In genomic region chr11:109390752-109391151, GRCh38 we compare ENCODE assay signal across 34 cellular contexts. TPM values are rescaled to one million over a fixed set of nuclear protein-coding genes. Genes with fewer than 3 reads are reported as not detected.
"Had no signal": no experiment of that assay in that cellular context is flagged by ENCODE, and none has a peak within 500 bp of the region (broad histone marks: within the 10 kb centered on the region; RNA-seq: fewer than 3 reads in every experiment).

No MANE protein-coding gene starts in this region.

- H3K9me3 Mint-ChIP-seq: activated CD4-positive, alpha-beta T cell treated with anti-CD3 and anti-CD28 coated beads, Interleukin-2, amount 10 ng/mL, durations not matched to agents 24 days and 14 days; activated naive CD4-positive, alpha-beta T cell treated with anti-CD3 and anti-CD28 coated beads, Interleukin-2, amount 50 U/mL, for 24 hours; stimulated activated naive CD8-positive, alpha-beta T cell treated with anti-CD3 and anti-CD28 coated beads, Interleukin-15, Interleukin-2, amounts not matched to agents 100 ng/mL and 50 ng/mL, for 24 hours; T-helper 1 cell treated with Interleukin-12 subunit alpha and Interleukin-12 subunit beta and Interleukin-4 antibody, amounts not matched to agents 30 μg/mL and 1 μg/mL, for 36 hours had no signal

- H3K27ac Mint-ChIP-seq: activated CD4-positive, alpha-beta memory T cell treated with anti-CD3 and anti-CD28 coated beads, Interleukin-2, amount 10 ng/mL, durations not matched to agents 7 days and 5 days; activated CD4-positive, alpha-beta T cell treated with anti-CD3 and anti-CD28 coated beads, Interleukin-2, amount 10 ng/mL, durations not matched to agents 24 days and 14 days; activated naive CD4-positive, alpha-beta T cell treated with anti-CD3 and anti-CD28 coated beads, Interleukin-2, amount 50 U/mL, for 24 hours; activated naive CD8-positive, alpha-beta T cell treated with anti-CD3 and anti-CD28 coated beads, Interleukin-2, amount 50 U/mL, for 24 hours; activated T-helper 17 cell treated with anti-CD3 and anti-CD28 coated beads, Interleukin-2, amount 50 U/mL, for 72 hours; naive thymus-derived CD8-positive, alpha-beta T cell; stimulated activated naive CD8-positive, alpha-beta T cell treated with anti-CD3 and anti-CD28 coated beads, Interleukin-15, Interleukin-2, amounts not matched to agents 100 ng/mL and 50 ng/mL, for 24 hours; T-helper 1 cell treated with Interleukin-12 subunit alpha and Interleukin-12 subunit beta and Interleukin-4 antibody, amounts not matched to agents 30 μg/mL and 1 μg/mL, for 36 hours had no signal

- DNase-seq: activated CD4-positive, alpha-beta memory T cell treated with anti-CD3 and anti-CD28 coated beads, Interleukin-2, amount 10 ng/mL, durations not matched to agents 7 days and 5 days; activated CD4-positive, alpha-beta T cell treated with anti-CD3 and anti-CD28 coated beads, Interleukin-2, amount 10 ng/mL, durations not matched to agents 24 days and 14 days; activated gamma-delta T cell treated with Interleukin-2 at 50 U/mL for 16 hours; activated naive CD8-positive, alpha-beta T cell treated with anti-CD3 and anti-CD28 coated beads, Interleukin-2, amount 50 U/mL, for 24 hours; activated T-cell treated with anti-CD3 and anti-CD28 coated beads, Interleukin-2, amount 50 U/mL, for 4 hours; amygdala; central memory CD4-positive, alpha-beta T cell; foreskin melanocyte; glutamatergic neuron; midbrain; naive thymus-derived CD8-positive, alpha-beta T cell; nucleus accumbens; pancreas; retina; stimulated activated CD4-positive, alpha-beta T cell treated with anti-CD3 and anti-CD28 coated beads, Interleukin-12 subunit alpha, Interleukin-12 subunit beta, amount 100 ng/mL, for 4 hours; stimulated activated CD4-positive, alpha-beta T cell treated with anti-CD3 and anti-CD28 coated beads, Interleukin-4, amount 100 ng/mL, for 1 hour; T-helper 9 cell; trophoblast cell; uterus had no signal

- H3K36me3 ChIP-seq: pancreas, prostate gland, thoracic aorta, uterus had no signal

- H3K36me3 Mint-ChIP-seq: activated naive CD4-positive, alpha-beta T cell treated with anti-CD3 and anti-CD28 coated beads, Interleukin-2, amount 50 U/mL, for 24 hours; naive thymus-derived CD8-positive, alpha-beta T cell had no signal

- H3K9me3 ChIP-seq: pancreas, prostate gland, thoracic aorta, uterus had no signal

- H3K27me3 Mint-ChIP-seq: activated CD4-positive, alpha-beta memory T cell treated with anti-CD3 and anti-CD28 coated beads, Interleukin-2, amount 10 ng/mL, durations not matched to agents 7 days and 5 days; activated CD4-positive, alpha-beta T cell treated with anti-CD3 and anti-CD28 coated beads, Interleukin-2, amount 10 ng/mL, durations not matched to agents 24 days and 14 days; activated T-helper 17 cell treated with anti-CD3 and anti-CD28 coated beads, Interleukin-2, amount 50 U/mL, for 72 hours; stimulated activated naive CD8-positive, alpha-beta T cell treated with anti-CD3 and anti-CD28 coated beads, Interleukin-15, Interleukin-2, amounts not matched to agents 100 ng/mL and 50 ng/mL, for 24 hours had no signal

- H3K4me3 Mint-ChIP-seq: activated CD4-positive, alpha-beta memory T cell treated with anti-CD3 and anti-CD28 coated beads, Interleukin-2, amount 10 ng/mL, durations not matched to agents 7 days and 5 days; activated CD4-positive, alpha-beta T cell treated with anti-CD3 and anti-CD28 coated beads, Interleukin-2, amount 10 ng/mL, durations not matched to agents 24 days and 14 days; activated naive CD4-positive, alpha-beta T cell treated with anti-CD3 and anti-CD28 coated beads, Interleukin-2, amount 50 U/mL, for 24 hours; activated naive CD8-positive, alpha-beta T cell treated with anti-CD3 and anti-CD28 coated beads, Interleukin-2, amount 50 U/mL, for 24 hours; activated T-cell treated with anti-CD3 and anti-CD28 coated beads, Interleukin-2, amount 50 U/mL, for 4 hours; activated T-helper 17 cell treated with anti-CD3 and anti-CD28 coated beads, Interleukin-2, amount 50 U/mL, for 72 hours; naive thymus-derived CD8-positive, alpha-beta T cell; neural crest cell; stimulated activated naive CD8-positive, alpha-beta T cell treated with anti-CD3 and anti-CD28 coated beads, Interleukin-15, Interleukin-2, amounts not matched to agents 100 ng/mL and 50 ng/mL, for 24 hours; T-helper 1 cell treated with Interleukin-12 subunit alpha and Interleukin-12 subunit beta and Interleukin-4 antibody, amounts not matched to agents 30 μg/mL and 1 μg/mL, for 36 hours had no signal

- H3K4me1 Mint-ChIP-seq: activated CD4-positive, alpha-beta memory T cell treated with anti-CD3 and anti-CD28 coated beads, Interleukin-2, amount 10 ng/mL, durations not matched to agents 7 days and 5 days; activated CD4-positive, alpha-beta T cell treated with anti-CD3 and anti-CD28 coated beads, Interleukin-2, amount 10 ng/mL, durations not matched to agents 24 days and 14 days; activated naive CD4-positive, alpha-beta T cell treated with anti-CD3 and anti-CD28 coated beads, Interleukin-2, amount 50 U/mL, for 24 hours; activated naive CD8-positive, alpha-beta T cell treated with anti-CD3 and anti-CD28 coated beads, Interleukin-2, amount 50 U/mL, for 24 hours; activated T-helper 17 cell treated with anti-CD3 and anti-CD28 coated beads, Interleukin-2, amount 50 U/mL, for 72 hours; neural crest cell had no signal

- H3K4me3 ChIP-seq: pancreas, prostate gland, skin epidermis, thoracic aorta, uterus had no signal

- H3K4me1 ChIP-seq: pancreas, prostate gland, uterus had no signal

- H3K27me3 ChIP-seq: pancreas, uterus had no signal

- H3K27ac ChIP-seq: pancreas, prostate gland, skin epidermis, thoracic aorta, uterus, VCaP had no signal

- ATAC-seq: activated CD4-positive, CD25-positive, alpha-beta regulatory T cell treated with anti-CD3 and anti-CD28 coated beads, Interleukin-2, amount 50 U/mL, for 24 hours; activated naive CD8-positive, alpha-beta T cell treated with anti-CD3 and anti-CD28 coated beads, Interleukin-2, amount 50 U/mL, for 24 hours; activated T-cell treated with anti-CD3 and anti-CD28 coated beads, Interleukin-2, amount 50 U/mL, for 4 hours; activated T-helper 17 cell treated with anti-CD3 and anti-CD28 coated beads, Interleukin-2, amount 50 U/mL, for 72 hours; esophagus mucosa; naive thymus-derived CD8-positive, alpha-beta T cell; pancreas; sciatic nerve had no signal

RNA-seq across cellular contexts. Expression of gene C11orf87, which starts 31.2 kb away (rescaled TPM):
- total RNA-seq: activated CD4-positive, alpha-beta memory T cell treated with anti-CD3 and anti-CD28 coated beads, Interleukin-2, amount 10 ng/mL, durations not matched to agents 7 days and 5 days; activated CD4-positive, alpha-beta T cell treated with anti-CD3 and anti-CD28 coated beads, Interleukin-2, amount 10 ng/mL, durations not matched to agents 24 days and 14 days; activated T-cell treated with anti-CD3 and anti-CD28 coated beads, Interleukin-2, amount 50 U/mL, for 4 hours; activated T-helper 17 cell treated with anti-CD3 and anti-CD28 coated beads, Interleukin-2, amount 50 U/mL, for 72 hours; endothelial cell of umbilical vein; kidney epithelial cell; naive thymus-derived CD8-positive, alpha-beta T cell; pancreas; prostate gland; subcutaneous adipose tissue; thoracic aorta had no signal
- polyA plus RNA-seq: endothelial cell of umbilical vein; naive thymus-derived CD8-positive, alpha-beta T cell; pancreas had no signal
